1 cellular context compared by ENCODE assay signal in the genomic region with DNA sequence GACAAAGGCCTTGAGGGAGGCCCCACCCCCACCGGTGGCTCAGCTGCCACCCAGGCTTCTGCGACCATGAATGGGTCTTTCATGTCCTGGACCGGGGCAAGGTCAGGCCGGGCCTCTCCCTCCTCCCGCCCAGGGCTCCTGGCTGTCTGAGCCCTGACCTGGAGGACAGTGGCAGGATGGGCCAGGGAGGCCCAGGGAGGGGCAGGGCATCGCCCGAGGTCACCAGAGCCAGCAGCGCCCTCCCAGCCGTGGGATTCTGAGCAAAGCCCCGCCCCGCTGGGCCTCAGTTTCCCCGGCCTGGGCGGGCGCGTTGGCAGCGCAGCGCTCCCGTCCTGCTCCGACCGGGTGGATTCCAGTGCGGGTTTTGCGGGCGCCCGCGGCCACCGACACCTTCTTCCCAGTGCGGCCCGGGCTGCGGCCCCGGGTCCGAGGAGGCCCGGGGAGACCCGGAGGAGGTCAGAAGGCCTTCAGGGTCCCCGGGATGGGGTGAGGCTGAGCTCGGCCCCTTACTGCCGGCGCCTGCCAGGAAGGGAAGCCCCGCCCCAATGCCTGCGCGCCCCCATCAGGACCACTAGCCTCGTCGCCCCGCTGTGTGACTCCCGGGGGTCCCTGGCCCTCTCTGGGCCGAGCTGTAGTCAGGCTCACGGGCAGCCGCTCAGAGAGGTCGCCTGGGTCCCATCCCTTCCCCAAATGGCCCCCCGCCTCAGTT.
TF ChIP-seq lines count a peak whose summit lies in the region.

No MANE protein-coding gene starts in this region.

TF ChIP-seq in HepG2, 621 proteins besides CTCF, POLR2A, EP300 and RAD21 (continued from another document and continues in another):
- TF ChIP-seq, protein P1, sequence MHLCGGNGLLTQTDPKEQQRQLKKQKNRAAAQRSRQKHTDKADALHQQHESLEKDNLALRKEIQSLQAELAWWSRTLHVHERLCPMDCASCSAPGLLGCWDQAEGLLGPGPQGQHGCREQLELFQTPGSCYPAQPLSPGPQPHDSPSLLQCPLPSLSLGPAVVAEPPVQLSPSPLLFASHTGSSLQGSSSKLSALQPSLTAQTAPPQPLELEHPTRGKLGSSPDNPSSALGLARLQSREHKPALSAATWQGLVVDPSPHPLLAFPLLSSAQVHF (CRISPR knock-in tag; IDR thresholded peaks at IDR 0.05): peak; percentile 50; the same call in 1 of the 2 replicates
- TF ChIP-seq PHF5A (CRISPR knock-in tag; IDR thresholded peaks at IDR 0.05; ENCODE audit: low read depth, unreplicated experiment): no peak
- no peak; the same call in 1 of the 2 replicates for TF ChIP-seq ZNF747 (CRISPR knock-in tag; IDR thresholded peaks at IDR 0.05; ENCODE audit: borderline replicate concordance)
- TF ChIP-seq GATA4 (IDR thresholded peaks at IDR 0.05; ENCODE audit: borderline replicate concordance, low read depth): no peak
- TF ChIP-seq ZNF382 (CRISPR knock-in tag; IDR thresholded peaks at IDR 0.05; ENCODE audit: borderline replicate concordance): no peak
- TF ChIP-seq ZKSCAN8 (CRISPR knock-in tag; IDR thresholded peaks at IDR 0.05; ENCODE audit: borderline replicate concordance): no peak
- peak; percentile 47; the same call in 1 of the 2 replicates for TF ChIP-seq WIZ (CRISPR knock-in tag; IDR thresholded peaks at IDR 0.05)
- peak; percentile 91 for TF ChIP-seq ZNF331 (CRISPR knock-in tag; IDR thresholded peaks at IDR 0.05)
- TF ChIP-seq, protein P2, sequence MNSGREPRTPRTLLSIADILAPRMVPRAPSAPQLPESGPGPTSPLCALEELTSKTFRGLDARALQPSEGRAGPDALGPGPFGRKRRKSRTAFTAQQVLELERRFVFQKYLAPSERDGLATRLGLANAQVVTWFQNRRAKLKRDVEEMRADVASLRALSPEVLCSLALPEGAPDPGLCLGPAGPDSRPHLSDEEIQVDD (CRISPR knock-in tag; IDR thresholded peaks at IDR 0.05; ENCODE audit: borderline replicate concordance): no peak
- peak; percentile 54; the same call in 1 of the 2 replicates for TF ChIP-seq ZNF878 (CRISPR knock-in tag; IDR thresholded peaks at IDR 0.05)
- peak; percentile 89 for TF ChIP-seq ZNF746 (CRISPR knock-in tag; IDR thresholded peaks at IDR 0.05)
- no peak for TF ChIP-seq FOSL1 (CRISPR knock-in tag; IDR thresholded peaks at IDR 0.05; ENCODE audit: borderline replicate concordance)
- TF ChIP-seq, protein P3, sequence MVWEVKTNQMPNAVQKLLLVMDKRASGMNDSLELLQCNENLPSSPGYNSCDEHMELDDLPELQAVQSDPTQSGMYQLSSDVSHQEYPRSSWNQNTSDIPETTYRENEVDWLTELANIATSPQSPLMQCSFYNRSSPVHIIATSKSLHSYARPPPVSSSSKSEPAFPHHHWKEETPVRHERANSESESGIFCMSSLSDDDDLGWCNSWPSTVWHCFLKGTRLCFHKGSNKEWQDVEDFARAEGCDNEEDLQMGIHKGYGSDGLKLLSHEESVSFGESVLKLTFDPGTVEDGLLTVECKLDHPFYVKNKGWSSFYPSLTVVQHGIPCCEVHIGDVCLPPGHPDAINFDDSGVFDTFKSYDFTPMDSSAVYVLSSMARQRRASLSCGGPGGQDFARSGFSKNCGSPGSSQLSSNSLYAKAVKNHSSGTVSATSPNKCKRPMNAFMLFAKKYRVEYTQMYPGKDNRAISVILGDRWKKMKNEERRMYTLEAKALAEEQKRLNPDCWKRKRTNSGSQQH (CRISPR knock-in tag; IDR thresholded peaks at IDR 0.05; ENCODE audit: low read depth): no peak
- TF ChIP-seq NRL (CRISPR knock-in tag; IDR thresholded peaks at IDR 0.05; ENCODE audit: borderline replicate concordance): peak; percentile 44
- no peak for TF ChIP-seq ZNF562 (CRISPR knock-in tag; IDR thresholded peaks at IDR 0.05; ENCODE audit: borderline replicate concordance)
- TF ChIP-seq, protein P4, sequence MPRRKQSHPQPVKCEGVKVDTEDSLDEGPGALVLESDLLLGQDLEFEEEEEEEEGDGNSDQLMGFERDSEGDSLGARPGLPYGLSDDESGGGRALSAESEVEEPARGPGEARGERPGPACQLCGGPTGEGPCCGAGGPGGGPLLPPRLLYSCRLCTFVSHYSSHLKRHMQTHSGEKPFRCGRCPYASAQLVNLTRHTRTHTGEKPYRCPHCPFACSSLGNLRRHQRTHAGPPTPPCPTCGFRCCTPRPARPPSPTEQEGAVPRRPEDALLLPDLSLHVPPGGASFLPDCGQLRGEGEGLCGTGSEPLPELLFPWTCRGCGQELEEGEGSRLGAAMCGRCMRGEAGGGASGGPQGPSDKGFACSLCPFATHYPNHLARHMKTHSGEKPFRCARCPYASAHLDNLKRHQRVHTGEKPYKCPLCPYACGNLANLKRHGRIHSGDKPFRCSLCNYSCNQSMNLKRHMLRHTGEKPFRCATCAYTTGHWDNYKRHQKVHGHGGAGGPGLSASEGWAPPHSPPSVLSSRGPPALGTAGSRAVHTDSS (CRISPR knock-in tag; conservative IDR thresholded peaks at IDR 0.05): no peak
- peak; percentile 38; the same call in 1 of the 2 replicates for TF ChIP-seq MIER2 (CRISPR knock-in tag; IDR thresholded peaks at IDR 0.05)
- peak; percentile 81 for TF ChIP-seq ZSCAN21 (CRISPR knock-in tag; IDR thresholded peaks at IDR 0.05; ENCODE audit: borderline replicate concordance)
- TF ChIP-seq, protein P5, sequence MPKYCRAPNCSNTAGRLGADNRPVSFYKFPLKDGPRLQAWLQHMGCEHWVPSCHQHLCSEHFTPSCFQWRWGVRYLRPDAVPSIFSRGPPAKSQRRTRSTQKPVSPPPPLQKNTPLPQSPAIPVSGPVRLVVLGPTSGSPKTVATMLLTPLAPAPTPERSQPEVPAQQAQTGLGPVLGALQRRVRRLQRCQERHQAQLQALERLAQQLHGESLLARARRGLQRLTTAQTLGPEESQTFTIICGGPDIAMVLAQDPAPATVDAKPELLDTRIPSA (CRISPR knock-in tag; IDR thresholded peaks at IDR 0.05; ENCODE audit: borderline replicate concordance): no peak
- TF ChIP-seq MZF1 (CRISPR knock-in tag; IDR thresholded peaks at IDR 0.05; ENCODE audit: borderline replicate concordance): no peak
- TF ChIP-seq ZNF660 (CRISPR knock-in tag; IDR thresholded peaks at IDR 0.05; ENCODE audit: borderline replicate concordance, low read depth): no peak
- TF ChIP-seq SOX5 (CRISPR knock-in tag; IDR thresholded peaks at IDR 0.05; ENCODE audit: borderline replicate concordance): peak; percentile 82; the same call in 1 of the 2 replicates
- TF ChIP-seq XRCC5 (optimal IDR thresholded peaks at IDR 0.05; ENCODE audit: low read length): peak; percentile 51
- TF ChIP-seq, protein P6, sequence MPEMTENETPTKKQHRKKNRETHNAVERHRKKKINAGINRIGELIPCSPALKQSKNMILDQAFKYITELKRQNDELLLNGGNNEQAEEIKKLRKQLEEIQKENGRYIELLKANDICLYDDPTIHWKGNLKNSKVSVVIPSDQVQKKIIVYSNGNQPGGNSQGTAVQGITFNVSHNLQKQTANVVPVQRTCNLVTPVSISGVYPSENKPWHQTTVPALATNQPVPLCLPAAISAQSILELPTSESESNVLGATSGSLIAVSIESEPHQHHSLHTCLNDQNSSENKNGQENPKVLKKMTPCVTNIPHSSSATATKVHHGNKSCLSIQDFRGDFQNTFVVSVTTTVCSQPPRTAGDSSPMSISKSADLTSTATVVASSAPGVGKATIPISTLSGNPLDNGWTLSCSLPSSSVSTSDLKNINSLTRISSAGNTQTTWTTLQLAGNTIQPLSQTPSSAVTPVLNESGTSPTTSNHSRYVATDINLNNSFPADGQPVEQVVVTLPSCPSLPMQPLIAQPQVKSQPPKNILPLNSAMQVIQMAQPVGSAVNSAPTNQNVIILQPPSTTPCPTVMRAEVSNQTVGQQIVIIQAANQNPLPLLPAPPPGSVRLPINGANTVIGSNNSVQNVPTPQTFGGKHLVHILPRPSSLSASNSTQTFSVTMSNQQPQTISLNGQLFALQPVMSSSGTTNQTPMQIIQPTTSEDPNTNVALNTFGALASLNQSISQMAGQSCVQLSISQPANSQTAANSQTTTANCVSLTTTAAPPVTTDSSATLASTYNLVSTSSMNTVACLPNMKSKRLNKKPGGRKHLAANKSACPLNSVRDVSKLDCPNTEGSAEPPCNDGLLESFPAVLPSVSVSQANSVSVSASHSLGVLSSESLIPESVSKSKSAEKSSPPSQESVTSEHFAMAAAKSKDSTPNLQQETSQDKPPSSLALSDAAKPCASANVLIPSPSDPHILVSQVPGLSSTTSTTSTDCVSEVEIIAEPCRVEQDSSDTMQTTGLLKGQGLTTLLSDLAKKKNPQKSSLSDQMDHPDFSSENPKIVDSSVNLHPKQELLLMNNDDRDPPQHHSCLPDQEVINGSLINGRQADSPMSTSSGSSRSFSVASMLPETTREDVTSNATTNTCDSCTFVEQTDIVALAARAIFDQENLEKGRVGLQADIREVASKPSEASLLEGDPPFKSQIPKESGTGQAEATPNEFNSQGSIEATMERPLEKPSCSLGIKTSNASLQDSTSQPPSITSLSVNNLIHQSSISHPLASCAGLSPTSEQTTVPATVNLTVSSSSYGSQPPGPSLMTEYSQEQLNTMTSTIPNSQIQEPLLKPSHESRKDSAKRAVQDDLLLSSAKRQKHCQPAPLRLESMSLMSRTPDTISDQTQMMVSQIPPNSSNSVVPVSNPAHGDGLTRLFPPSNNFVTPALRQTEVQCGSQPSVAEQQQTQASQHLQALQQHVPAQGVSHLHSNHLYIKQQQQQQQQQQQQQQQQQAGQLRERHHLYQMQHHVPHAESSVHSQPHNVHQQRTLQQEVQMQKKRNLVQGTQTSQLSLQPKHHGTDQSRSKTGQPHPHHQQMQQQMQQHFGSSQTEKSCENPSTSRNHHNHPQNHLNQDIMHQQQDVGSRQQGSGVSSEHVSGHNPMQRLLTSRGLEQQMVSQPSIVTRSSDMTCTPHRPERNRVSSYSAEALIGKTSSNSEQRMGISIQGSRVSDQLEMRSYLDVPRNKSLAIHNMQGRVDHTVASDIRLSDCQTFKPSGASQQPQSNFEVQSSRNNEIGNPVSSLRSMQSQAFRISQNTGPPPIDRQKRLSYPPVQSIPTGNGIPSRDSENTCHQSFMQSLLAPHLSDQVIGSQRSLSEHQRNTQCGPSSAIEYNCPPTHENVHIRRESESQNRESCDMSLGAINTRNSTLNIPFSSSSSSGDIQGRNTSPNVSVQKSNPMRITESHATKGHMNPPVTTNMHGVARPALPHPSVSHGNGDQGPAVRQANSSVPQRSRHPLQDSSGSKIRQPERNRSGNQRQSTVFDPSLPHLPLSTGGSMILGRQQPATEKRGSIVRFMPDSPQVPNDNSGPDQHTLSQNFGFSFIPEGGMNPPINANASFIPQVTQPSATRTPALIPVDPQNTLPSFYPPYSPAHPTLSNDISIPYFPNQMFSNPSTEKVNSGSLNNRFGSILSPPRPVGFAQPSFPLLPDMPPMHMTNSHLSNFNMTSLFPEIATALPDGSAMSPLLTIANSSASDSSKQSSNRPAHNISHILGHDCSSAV (CRISPR knock-in tag; IDR thresholded peaks at IDR 0.05; ENCODE audit: borderline replicate concordance): no peak
- TF ChIP-seq ZZZ3 (CRISPR knock-in tag; IDR thresholded peaks at IDR 0.05; ENCODE audit: borderline replicate concordance): no peak
- TF ChIP-seq, protein P7, sequence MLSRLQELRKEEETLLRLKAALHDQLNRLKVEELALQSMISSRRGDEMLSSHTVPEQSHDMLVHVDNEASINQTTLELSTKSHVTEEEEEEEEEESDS (CRISPR knock-in tag; IDR thresholded peaks at IDR 0.05; ENCODE audit: borderline replicate concordance): no peak
- TF ChIP-seq HNRNPH1 (optimal IDR thresholded peaks at IDR 0.05; ENCODE audit: low read depth, low read length): no peak
- peak; percentile 89 for TF ChIP-seq ZNF607 (CRISPR knock-in tag; IDR thresholded peaks at IDR 0.05; ENCODE audit: borderline replicate concordance)
- TF ChIP-seq NR1H2 (CRISPR knock-in tag; IDR thresholded peaks at IDR 0.05; ENCODE audit: borderline replicate concordance, low read depth): no peak
- TF ChIP-seq ZNF160 (CRISPR knock-in tag; IDR thresholded peaks at IDR 0.05): peak; percentile 67
- TF ChIP-seq ARNT (IDR thresholded peaks at IDR 0.05): no peak
- peak; percentile 92 for TF ChIP-seq NR2F2 (IDR thresholded peaks at IDR 0.05; ENCODE audit: borderline replicate concordance, low read depth)
- TF ChIP-seq RARG (CRISPR knock-in tag; IDR thresholded peaks at IDR 0.05; ENCODE audit: low read depth): no peak
- TF ChIP-seq, protein P8, sequence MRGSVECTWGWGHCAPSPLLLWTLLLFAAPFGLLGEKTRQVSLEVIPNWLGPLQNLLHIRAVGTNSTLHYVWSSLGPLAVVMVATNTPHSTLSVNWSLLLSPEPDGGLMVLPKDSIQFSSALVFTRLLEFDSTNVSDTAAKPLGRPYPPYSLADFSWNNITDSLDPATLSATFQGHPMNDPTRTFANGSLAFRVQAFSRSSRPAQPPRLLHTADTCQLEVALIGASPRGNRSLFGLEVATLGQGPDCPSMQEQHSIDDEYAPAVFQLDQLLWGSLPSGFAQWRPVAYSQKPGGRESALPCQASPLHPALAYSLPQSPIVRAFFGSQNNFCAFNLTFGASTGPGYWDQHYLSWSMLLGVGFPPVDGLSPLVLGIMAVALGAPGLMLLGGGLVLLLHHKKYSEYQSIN (CRISPR knock-in tag; IDR thresholded peaks at IDR 0.05; ENCODE audit: borderline replicate concordance): no peak
- TF ChIP-seq, protein P9, sequence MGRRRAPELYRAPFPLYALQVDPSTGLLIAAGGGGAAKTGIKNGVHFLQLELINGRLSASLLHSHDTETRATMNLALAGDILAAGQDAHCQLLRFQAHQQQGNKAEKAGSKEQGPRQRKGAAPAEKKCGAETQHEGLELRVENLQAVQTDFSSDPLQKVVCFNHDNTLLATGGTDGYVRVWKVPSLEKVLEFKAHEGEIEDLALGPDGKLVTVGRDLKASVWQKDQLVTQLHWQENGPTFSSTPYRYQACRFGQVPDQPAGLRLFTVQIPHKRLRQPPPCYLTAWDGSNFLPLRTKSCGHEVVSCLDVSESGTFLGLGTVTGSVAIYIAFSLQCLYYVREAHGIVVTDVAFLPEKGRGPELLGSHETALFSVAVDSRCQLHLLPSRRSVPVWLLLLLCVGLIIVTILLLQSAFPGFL (CRISPR knock-in tag; IDR thresholded peaks at IDR 0.05): no peak
- TF ChIP-seq, protein P10, sequence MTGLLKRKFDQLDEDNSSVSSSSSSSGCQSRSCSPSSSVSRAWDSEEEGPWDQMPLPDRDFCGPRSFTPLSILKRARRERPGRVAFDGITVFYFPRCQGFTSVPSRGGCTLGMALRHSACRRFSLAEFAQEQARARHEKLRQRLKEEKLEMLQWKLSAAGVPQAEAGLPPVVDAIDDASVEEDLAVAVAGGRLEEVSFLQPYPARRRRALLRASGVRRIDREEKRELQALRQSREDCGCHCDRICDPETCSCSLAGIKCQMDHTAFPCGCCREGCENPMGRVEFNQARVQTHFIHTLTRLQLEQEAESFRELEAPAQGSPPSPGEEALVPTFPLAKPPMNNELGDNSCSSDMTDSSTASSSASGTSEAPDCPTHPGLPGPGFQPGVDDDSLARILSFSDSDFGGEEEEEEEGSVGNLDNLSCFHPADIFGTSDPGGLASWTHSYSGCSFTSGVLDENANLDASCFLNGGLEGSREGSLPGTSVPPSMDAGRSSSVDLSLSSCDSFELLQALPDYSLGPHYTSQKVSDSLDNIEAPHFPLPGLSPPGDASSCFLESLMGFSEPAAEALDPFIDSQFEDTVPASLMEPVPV (CRISPR knock-in tag; IDR thresholded peaks at IDR 0.05): peak; percentile 18; the same call in 1 of the 2 replicates
- TF ChIP-seq SIN3A (IDR thresholded peaks at IDR 0.05; ENCODE audit: borderline replicate concordance, low read depth, low read length): no peak
- TF ChIP-seq MEF2D (CRISPR knock-in tag; IDR thresholded peaks at IDR 0.05): 0 out of 2 replicates have a peak, but pooled peaks have one; percentile 19
- no peak; the same call in 1 of the 2 replicates for TF ChIP-seq CHD4 (IDR thresholded peaks at IDR 0.05; ENCODE audit: borderline replicate concordance, low read length)
- TF ChIP-seq NFIC (IDR thresholded peaks at IDR 0.05; ENCODE audit: low read length): no peak
- TF ChIP-seq ZNF749 (CRISPR knock-in tag; IDR thresholded peaks at IDR 0.05; ENCODE audit: borderline replicate concordance): no peak; the same call in 1 of the 2 replicates
